Comparison of ENCODE assay signal across 1 cellular context in genomic region chr10:43323245-43323644, GRCh38.
TF ChIP-seq lines count a peak whose summit lies in the region.

No MANE protein-coding gene starts in this region.

TF ChIP-seq in H1, 55 proteins besides CTCF, POLR2A, EP300 and RAD21:
- TF ChIP-seq SUZ12 (IDR thresholded peaks at IDR 0.05; ENCODE audit: low read length) (no peak), YY1 (IDR thresholded peaks at IDR 0.05; ENCODE audit: low read depth, low read length) (0 out of 2 replicates have a peak, but pooled peaks have one; percentile 6), GABPA (IDR thresholded peaks at IDR 0.05; ENCODE audit: borderline replicate concordance, insufficient read depth, low read length) (no peak), SP4 (IDR thresholded peaks at IDR 0.05; ENCODE audit: low read length) (no peak)
